In the genomic region with DNA sequence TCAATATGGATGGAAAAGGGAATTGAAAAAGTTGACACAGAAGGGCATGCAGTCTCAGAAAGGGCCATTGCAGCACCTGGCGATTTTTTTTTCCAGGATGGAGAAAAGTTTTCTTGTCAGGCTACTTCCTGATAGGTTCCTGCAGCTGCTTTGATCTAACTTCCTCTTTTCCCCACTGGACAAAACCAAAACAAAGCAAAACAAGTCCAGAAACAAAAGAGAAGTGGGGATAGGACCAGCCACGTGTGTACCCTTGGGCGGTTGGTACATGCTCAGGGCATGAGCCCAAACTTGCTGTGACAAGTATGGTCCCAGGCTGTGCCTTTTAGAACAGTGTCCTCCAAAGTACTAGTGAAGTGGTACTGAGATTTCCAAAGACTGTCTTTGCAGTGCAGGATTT, we compare ENCODE assay signal across 1 cellular context.
A peak's percentile ranks its signal among the peaks of the same experiment; 100 is the strongest.
TF ChIP-seq lines count a peak whose summit lies in the region.

No MANE protein-coding gene starts in this region.

TF ChIP-seq in GM12878, 131 proteins besides CTCF, POLR2A, EP300 and RAD21:
- TF ChIP-seq SPI1 (IDR thresholded peaks at IDR 0.05; ENCODE audit: borderline replicate concordance, insufficient read depth, low read depth, low read length) (peak; percentile 49; the same call in 1 of the 2 replicates), EED (IDR thresholded peaks at IDR 0.05; ENCODE audit: low read depth) (peak; percentile 58; the same call in 1 of the 2 replicates), RELB (IDR thresholded peaks at IDR 0.05; ENCODE audit: low read depth) (peak; percentile 42; the same call in 1 of the 2 replicates), EGR1 (IDR thresholded peaks at IDR 0.05; ENCODE audit: borderline replicate concordance in 1 of 2, low read depth in 2 of 2, low read length in 2 of 2) (no peak), IKZF1 (conservative IDR thresholded peaks at IDR 0.05) (peak; percentile 64), RUNX3 (IDR thresholded peaks at IDR 0.05; ENCODE audit: low read length) (no peak), IKZF2 (IDR thresholded peaks at IDR 0.05) (peak; percentile 66 to 72; a peak in 3 of 4 replicates)
- TF ChIP-seq, protein P1, sequence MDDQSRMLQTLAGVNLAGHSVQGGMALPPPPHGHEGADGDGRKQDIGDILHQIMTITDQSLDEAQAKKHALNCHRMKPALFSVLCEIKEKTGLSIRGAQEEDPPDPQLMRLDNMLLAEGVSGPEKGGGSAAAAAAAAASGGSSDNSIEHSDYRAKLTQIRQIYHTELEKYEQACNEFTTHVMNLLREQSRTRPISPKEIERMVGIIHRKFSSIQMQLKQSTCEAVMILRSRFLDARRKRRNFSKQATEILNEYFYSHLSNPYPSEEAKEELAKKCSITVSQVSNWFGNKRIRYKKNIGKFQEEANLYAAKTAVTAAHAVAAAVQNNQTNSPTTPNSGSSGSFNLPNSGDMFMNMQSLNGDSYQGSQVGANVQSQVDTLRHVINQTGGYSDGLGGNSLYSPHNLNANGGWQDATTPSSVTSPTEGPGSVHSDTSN (IDR thresholded peaks at IDR 0.05; ENCODE audit: insufficient replicate concordance, low read depth, low read length): no peak
